1 cellular context compared by ENCODE assay signal in the genomic region with DNA sequence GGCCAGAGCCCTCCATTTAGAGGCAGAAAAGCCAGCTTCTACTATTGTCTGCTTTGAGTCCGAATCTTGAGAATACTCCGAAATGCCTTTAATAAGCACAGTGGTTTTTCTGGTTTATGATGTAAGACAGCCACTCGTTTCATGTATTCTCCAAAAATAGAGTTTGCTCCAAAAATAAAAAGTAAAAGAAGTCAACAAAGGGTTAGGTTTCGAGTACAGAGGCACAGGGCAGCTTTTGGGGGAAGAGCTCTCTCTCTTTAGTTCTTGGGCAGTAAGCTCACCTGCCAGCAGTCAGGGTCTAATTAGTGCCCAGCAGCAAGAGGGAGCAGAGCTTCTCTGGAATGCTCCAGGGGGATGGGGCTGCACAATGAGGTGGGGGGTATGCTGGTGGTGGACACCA.
TF ChIP-seq lines count a peak whose summit lies in the region.

No MANE protein-coding gene starts in this region.

TF ChIP-seq in HEK293T, 16 proteins besides CTCF, POLR2A, EP300 and RAD21 (continued from another document):
- TF ChIP-seq, protein P1, sequence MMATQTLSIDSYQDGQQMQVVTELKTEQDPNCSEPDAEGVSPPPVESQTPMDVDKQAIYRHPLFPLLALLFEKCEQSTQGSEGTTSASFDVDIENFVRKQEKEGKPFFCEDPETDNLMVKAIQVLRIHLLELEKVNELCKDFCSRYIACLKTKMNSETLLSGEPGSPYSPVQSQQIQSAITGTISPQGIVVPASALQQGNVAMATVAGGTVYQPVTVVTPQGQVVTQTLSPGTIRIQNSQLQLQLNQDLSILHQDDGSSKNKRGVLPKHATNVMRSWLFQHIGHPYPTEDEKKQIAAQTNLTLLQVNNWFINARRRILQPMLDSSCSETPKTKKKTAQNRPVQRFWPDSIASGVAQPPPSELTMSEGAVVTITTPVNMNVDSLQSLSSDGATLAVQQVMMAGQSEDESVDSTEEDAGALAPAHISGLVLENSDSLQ (IDR thresholded peaks at IDR 0.05), result no peak
- no peak for TF ChIP-seq FOXA1 (IDR thresholded peaks at IDR 0.05)
